Comparison of ENCODE assay signal across 9 cellular contexts in the genomic region with DNA sequence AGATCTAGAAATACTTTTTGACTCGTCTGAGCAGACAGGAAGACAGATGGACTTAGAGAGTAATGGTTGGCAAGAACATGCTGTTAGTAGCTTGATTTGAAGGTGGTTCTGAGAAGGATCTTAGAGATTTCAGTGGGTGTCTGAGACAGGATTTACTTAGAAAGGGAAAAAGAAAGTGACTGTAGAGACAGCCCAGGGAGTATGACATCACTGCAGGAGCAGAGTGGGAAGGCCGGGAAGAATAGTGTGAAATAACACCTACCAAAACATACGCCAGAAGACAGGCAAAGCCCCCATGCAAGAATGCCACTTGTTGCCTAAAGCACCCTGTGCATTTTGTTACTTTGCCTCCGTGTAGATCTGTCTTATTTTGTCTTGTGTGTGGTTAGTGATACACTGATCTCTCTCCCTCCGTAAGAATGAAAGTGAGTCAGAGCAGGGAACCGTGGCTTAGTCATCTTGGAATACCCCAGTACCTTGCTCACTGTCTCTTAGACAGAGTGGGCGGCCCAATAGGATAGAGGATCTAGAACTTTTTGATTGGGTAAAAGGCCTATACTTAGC.
DNase-seq lines count a peak whose midpoint lies in the region; ATAC-seq and TF ChIP-seq lines count a peak whose summit lies in the region.
"Had no signal": no experiment of that assay in that cellular context is flagged by ENCODE, and none has a peak within 500 bp of the region (broad histone marks: within the 10 kb centered on the region; RNA-seq: fewer than 3 reads in every experiment).

No MANE protein-coding gene starts in this region.

- peak; percentile 87 for ATAC-seq in CD8-positive, alpha-beta T cell
- ATAC-seq in HG02852 (IDR thresholded peaks at IDR 0.05; ENCODE audit: unreplicated experiment), result peak; percentile 96
- peak; percentile 95 for ATAC-seq in activated CD8-positive, alpha-beta T cell treated with anti-CD3 and anti-CD28 coated beads for 36 hours
- ATAC-seq in HG03354 (IDR thresholded peaks at IDR 0.05; ENCODE audit: poor library complexity, severe bottlenecking, unreplicated experiment), result no peak

- peak overlapping the region; percentile 0 for H3K4me3 Mint-ChIP-seq in CD8-positive, alpha-beta T cell
- peak overlapping the region; percentile 33 for H3K4me3 Mint-ChIP-seq in activated CD8-positive, alpha-beta T cell treated with anti-CD3 and anti-CD28 coated beads for 36 hours

- H3K27ac ChIP-seq in CD8-positive, alpha-beta T cell (ENCODE audit: low read depth, low read length), result no peak overlapping the region

- H3K27me3 Mint-ChIP-seq in CD8-positive, alpha-beta T cell (ENCODE audit: low read depth), result no peaks in the 10 kb centered on the region
- no peaks in the 10 kb centered on the region for H3K27me3 Mint-ChIP-seq in activated CD8-positive, alpha-beta T cell treated with anti-CD3 and anti-CD28 coated beads for 36 hours
- H3K27me3 Mint-ChIP-seq: naive B cell had no signal

- intact Hi-C loops in CD8-positive, alpha-beta T cell (cut with DNase I, micrococcal nuclease), result no loop called here
- intact Hi-C loops in activated CD8-positive, alpha-beta T cell treated with anti-CD3 and anti-CD28 coated beads for 36 hours (cut with micrococcal nuclease), result no loop called here

- no peaks in the 10 kb centered on the region for H3K36me3 Mint-ChIP-seq in CD8-positive, alpha-beta T cell
- H3K36me3 Mint-ChIP-seq in activated CD8-positive, alpha-beta T cell treated with anti-CD3 and anti-CD28 coated beads for 36 hours (ENCODE audit: low read depth), result no peaks in the 10 kb centered on the region
- H3K36me3 Mint-ChIP-seq: naive B cell had no signal

- no peaks in the 10 kb centered on the region for H3K9me3 ChIP-seq in CD8-positive, alpha-beta T cell (ENCODE audit: low read length)

- H3K27me3 ChIP-seq in CD8-positive, alpha-beta T cell (ENCODE audit: insufficient read depth, low read length), result no peaks in the 10 kb centered on the region

- peak in 1 of 7 experiments; percentile 30 for DNase-seq in CD8-positive, alpha-beta T cell
- peak; percentile 63 for DNase-seq in activated CD8-positive, alpha-beta T cell treated with anti-CD3 and anti-CD28 coated beads for 36 hours
- peak; percentile 93 for DNase-seq in fibroblast of the aortic adventitia (ENCODE audit: low read depth)
- peak; percentile 13 for DNase-seq in pulmonary artery endothelial cell (ENCODE audit: low read depth, low spot score)
- no peak for DNase-seq in 8988T
- DNase-seq in NCI-H2081 (lab: John Stamatoyannopoulos, UW), result no peak
- DNase-seq: naive B cell had no signal

- no peak overlapping the region for H3K4me3 ChIP-seq in CD8-positive, alpha-beta T cell (ENCODE audit: low read depth, low read length)
- H3K4me3 ChIP-seq in fibroblast of the aortic adventitia (ENCODE audit: low read depth, low read length), result peak overlapping the region; percentile 66

- no peaks in the 10 kb centered on the region for H3K9me3 Mint-ChIP-seq in CD8-positive, alpha-beta T cell
- peaks cover 5% of the 10 kb centered on the region for H3K9me3 Mint-ChIP-seq in activated CD8-positive, alpha-beta T cell treated with anti-CD3 and anti-CD28 coated beads for 36 hours

- peaks cover 7% of the 10 kb centered on the region for H3K4me1 Mint-ChIP-seq in CD8-positive, alpha-beta T cell (ENCODE audit: low read depth)
- peaks cover 14% of the 10 kb centered on the region for H3K4me1 Mint-ChIP-seq in activated CD8-positive, alpha-beta T cell treated with anti-CD3 and anti-CD28 coated beads for 36 hours (ENCODE audit: low read depth)
- H3K4me1 Mint-ChIP-seq: naive B cell had no signal

- H3K27ac Mint-ChIP-seq in CD8-positive, alpha-beta T cell, result peak overlapping the region; percentile 6
- H3K27ac Mint-ChIP-seq in activated CD8-positive, alpha-beta T cell treated with anti-CD3 and anti-CD28 coated beads for 36 hours, result peak overlapping the region; percentile 48

- CTCF ChIA-PET in CD8-positive, alpha-beta T cell (lab: Charles Lee), result no interaction called here
- CTCF ChIA-PET in activated CD8-positive, alpha-beta T cell treated with anti-CD3 and anti-CD28 coated beads for 36 hours (lab: Charles Lee), result interaction anchor here (1.0 to 1.8 kb wide), 2 partner anchors 10 to 16 kb away, joined by 3 to 4 read pairs; no protein-coding TSS in a partner anchor

- TF ChIP-seq CTCF in CD8-positive, alpha-beta T cell (IDR thresholded peaks at IDR 0.05), result no peak
- TF ChIP-seq CTCF in activated CD8-positive, alpha-beta T cell treated with anti-CD3 and anti-CD28 coated beads for 36 hours (IDR thresholded peaks at IDR 0.05), result no peak
- no peak for TF ChIP-seq CTCF in fibroblast of the aortic adventitia (IDR thresholded peaks at IDR 0.05; ENCODE audit: insufficient read depth, low read length)

- no peaks in the 10 kb centered on the region for H3K36me3 ChIP-seq in CD8-positive, alpha-beta T cell (ENCODE audit: insufficient read depth, low read length)

- POLR2A ChIA-PET in CD8-positive, alpha-beta T cell (lab: Charles Lee), result no interaction called here
- POLR2A ChIA-PET in activated CD8-positive, alpha-beta T cell treated with anti-CD3 and anti-CD28 coated beads for 36 hours (lab: Charles Lee), result no interaction called here

- no peaks in the 10 kb centered on the region for H3K4me1 ChIP-seq in CD8-positive, alpha-beta T cell (ENCODE audit: insufficient read depth, low read length)

Comparison
In these comparisons a context has a peak if more than half of its experiments do, and no peak if none do; other contexts are left out.
1. DNase-seq: peak in activated CD8-positive, alpha-beta T cell treated with anti-CD3 and anti-CD28 coated beads for 36 hours (single experiment), fibroblast of the aortic adventitia (single experiment) and pulmonary artery endothelial cell (single experiment); none in 8988T (single experiment) and NCI-H2081 (0 of 2).